ENCODE assay signal across 15 cellular contexts in genomic region chr22:49790912-49791311, GRCh38. TPM values are rescaled to one million over a fixed set of nuclear protein-coding genes. Genes with fewer than 3 reads are reported as not detected.
DNase-seq lines count a peak whose midpoint lies in the region; ATAC-seq and TF ChIP-seq lines count a peak whose summit lies in the region.
"Had no signal": no experiment of that assay in that cellular context is flagged by ENCODE, and none has a peak within 500 bp of the region (broad histone marks: within the 10 kb centered on the region; RNA-seq: fewer than 3 reads in every experiment).

No MANE protein-coding gene starts in this region.

- H3K4me3 ChIP-seq in heart left ventricle (no peak overlapping the region), MM.1S (ENCODE audit: low read length) (no peak overlapping the region)
- H3K4me3 ChIP-seq: SK-N-MC had no signal

- peaks cover 53% of the 10 kb centered on the region for H3K4me1 Mint-ChIP-seq in activated naive CD4-positive, alpha-beta T cell treated with anti-CD3 and anti-CD28 coated beads, Interleukin-2, amount 50 U/mL, for 24 hours
- peaks cover 15% of the 10 kb centered on the region for H3K4me1 Mint-ChIP-seq in activated B cell treated with CpG ODN at 0.5 μM for 24 hours
- peaks cover 65% of the 10 kb centered on the region for H3K4me1 Mint-ChIP-seq in stimulated activated naive CD8-positive, alpha-beta T cell treated with anti-CD3 and anti-CD28 coated beads, Interleukin-15, amount 100 ng/mL, for 72 hours

- H4K20me1 ChIP-seq in MM.1S (ENCODE audit: insufficient read depth, low read length) = peaks cover 9% of the 10 kb centered on the region

- H3K9me2 ChIP-seq in MM.1S (replicated peaks; ENCODE audit: insufficient read depth, low read length) = no peaks in the 10 kb centered on the region

- H3K9me3 ChIP-seq in heart left ventricle (no peaks in the 10 kb centered on the region), MM.1S (replicated peaks; ENCODE audit: insufficient read depth, low read length) (no peaks in the 10 kb centered on the region)

- no peaks in the 10 kb centered on the region for H3K9me3 Mint-ChIP-seq in activated naive CD4-positive, alpha-beta T cell treated with anti-CD3 and anti-CD28 coated beads, Interleukin-2, amount 50 U/mL, for 24 hours
- H3K9me3 Mint-ChIP-seq in activated B cell treated with CpG ODN at 0.5 μM for 24 hours = no peaks in the 10 kb centered on the region
- no peaks in the 10 kb centered on the region for H3K9me3 Mint-ChIP-seq in stimulated activated naive CD8-positive, alpha-beta T cell treated with anti-CD3 and anti-CD28 coated beads, Interleukin-15, amount 100 ng/mL, for 72 hours

- no peak for DNase-seq in activated naive CD4-positive, alpha-beta T cell treated with anti-CD3 and anti-CD28 coated beads, Interleukin-2, amount 50 U/mL, for 16 hours
- DNase-seq in activated B cell treated with CpG ODN at 0.5 μM for 24 hours = no peak
- no peak for DNase-seq in heart left ventricle
- no peak for DNase-seq in stimulated activated naive CD8-positive, alpha-beta T cell treated with anti-CD3 and anti-CD28 coated beads, Interleukin-15, amount 100 ng/mL, for 72 hours
- no peak for DNase-seq in MM.1S
- no peak for DNase-seq in HK-2 (ENCODE audit: unreplicated experiment)
- DNase-seq: DMS153; hypothalamus; left cardiac atrium; NCI-H226; retina; stimulated activated naive CD4-positive, alpha-beta T cell treated with Interleukin-2 at 50 U/mL for 16 hours had no signal

- H3K36me3 ChIP-seq in heart left ventricle (peaks cover 0 to 75% (median 65%) of the 10 kb centered on the region in 9 donors), MM.1S (replicated peaks; ENCODE audit: insufficient read depth, low read length) (peaks cover 5% of the 10 kb centered on the region)

- no peaks in the 10 kb centered on the region for H3F3A ChIP-seq in MM.1S (ENCODE audit: insufficient read depth, low read length)

- H3K27ac Mint-ChIP-seq in activated naive CD4-positive, alpha-beta T cell treated with anti-CD3 and anti-CD28 coated beads, Interleukin-2, amount 50 U/mL, for 24 hours = no peak overlapping the region
- peak overlapping the region; percentile 14 for H3K27ac Mint-ChIP-seq in activated B cell treated with CpG ODN at 0.5 μM for 24 hours
- H3K27ac Mint-ChIP-seq in stimulated activated naive CD8-positive, alpha-beta T cell treated with anti-CD3 and anti-CD28 coated beads, Interleukin-15, amount 100 ng/mL, for 72 hours = peak overlapping the region; percentile 52 to 57

- 43 to 79% (median 71%) methylated on average over 10 to 16 of the region's 16 CpGs for WGBS in heart left ventricle, 4 donors

- H3K4me2 ChIP-seq in MM.1S (ENCODE audit: low read depth, low read length) = no peak overlapping the region

- H3K27me3 Mint-ChIP-seq in activated naive CD4-positive, alpha-beta T cell treated with anti-CD3 and anti-CD28 coated beads, Interleukin-2, amount 50 U/mL, for 24 hours = no peaks in the 10 kb centered on the region
- no peaks in the 10 kb centered on the region for H3K27me3 Mint-ChIP-seq in activated B cell treated with CpG ODN at 0.5 μM for 24 hours
- no peaks in the 10 kb centered on the region for H3K27me3 Mint-ChIP-seq in stimulated activated naive CD8-positive, alpha-beta T cell treated with anti-CD3 and anti-CD28 coated beads, Interleukin-15, amount 100 ng/mL, for 72 hours

- CTCF ChIA-PET in activated B cell treated with CpG ODN at 0.5 μM for 24 hours (lab: Charles Lee) = interaction anchor here (1.2 kb wide), 1 partner anchor 23 kb away, joined by 3 read pairs; no protein-coding TSS in a partner anchor

- no peak overlapping the region for H2AFZ ChIP-seq in MM.1S (ENCODE audit: low read length)

- H3K79me2 ChIP-seq in MM.1S (ENCODE audit: low read length) = peaks cover 93% of the 10 kb centered on the region

- no peak for TF ChIP-seq CTCF in activated B cell treated with CpG ODN at 0.5 μM for 24 hours (IDR thresholded peaks at IDR 0.05)
- no peak for TF ChIP-seq CTCF in heart left ventricle (IDR thresholded peaks at IDR 0.05)
- TF ChIP-seq CTCF in MM.1S (IDR thresholded peaks at IDR 0.05; ENCODE audit: low read length) = no peak

- peaks cover 12 to 69% (median 61%) of the 10 kb centered on the region in 12 donors for H3K4me1 ChIP-seq in heart left ventricle
- no peaks in the 10 kb centered on the region for H3K4me1 ChIP-seq in MM.1S (ENCODE audit: low read length)

- POLR2A ChIA-PET in activated B cell treated with CpG ODN at 0.5 μM for 24 hours (lab: Charles Lee) = no interaction called here

- peak overlapping the region in 5 of 12 donors; percentile 30 to 86 (median 38) for H3K27ac ChIP-seq in heart left ventricle
- H3K27ac ChIP-seq in MM.1S (ENCODE audit: low read length) = no peak overlapping the region
- H3K27ac ChIP-seq: SK-N-MC had no signal

- intact Hi-C loops in activated B cell treated with CpG ODN at 0.5 μM for 24 hours (cut with micrococcal nuclease) (no loop called here), heart left ventricle (cut with DNase I) (loop anchor here in 2 of 10 donors (10.0 kb wide), 2 partner anchors 64 to 124 kb away; partner anchors contain the start of genes ZBED4 (in 2 of the 2), ALG12 (in 1 of the 2) and CRELD2 (in 1 of the 2))

- H3K4me3 Mint-ChIP-seq in activated naive CD4-positive, alpha-beta T cell treated with anti-CD3 and anti-CD28 coated beads, Interleukin-2, amount 50 U/mL, for 24 hours = peak overlapping the region; percentile 66
- no peak overlapping the region for H3K4me3 Mint-ChIP-seq in activated B cell treated with CpG ODN at 0.5 μM for 24 hours
- H3K4me3 Mint-ChIP-seq in stimulated activated naive CD8-positive, alpha-beta T cell treated with anti-CD3 and anti-CD28 coated beads, Interleukin-15, amount 100 ng/mL, for 72 hours = peak overlapping the region; percentile 5 to 78

- TF ChIP-seq POLR2A in heart left ventricle (IDR thresholded peaks at IDR 0.05) = no peak

- no peaks in the 10 kb centered on the region for H3K27me3 ChIP-seq in heart left ventricle
- no peaks in the 10 kb centered on the region for H3K27me3 ChIP-seq in MM.1S (replicated peaks; ENCODE audit: insufficient read depth, low read length)

- no peak for ATAC-seq in activated B cell treated with CpG ODN at 0.5 μM for 24 hours (ENCODE audit: low read depth)
- ATAC-seq in heart left ventricle = peak in 3 of 4 donors; percentile 7 to 13 (median 9)
- ATAC-seq in stimulated activated naive CD8-positive, alpha-beta T cell treated with anti-CD3 and anti-CD28 coated beads, Interleukin-15, amount 100 ng/mL, for 72 hours = no peak
- ATAC-seq in HG03175 (IDR thresholded peaks at IDR 0.05; ENCODE audit: unreplicated experiment) = no peak

- H3K9ac ChIP-seq in MM.1S (ENCODE audit: low read length) = no peak overlapping the region

- peaks cover 15% of the 10 kb centered on the region for H3K36me3 Mint-ChIP-seq in activated naive CD4-positive, alpha-beta T cell treated with anti-CD3 and anti-CD28 coated beads, Interleukin-2, amount 50 U/mL, for 24 hours
- H3K36me3 Mint-ChIP-seq in activated B cell treated with CpG ODN at 0.5 μM for 24 hours (ENCODE audit: low read depth) = peaks cover 83% of the 10 kb centered on the region

RNA-seq across cellular contexts. Expression of gene BRD1, which starts 36.8 kb away (rescaled TPM):
- total RNA-seq in activated B cell treated with CpG ODN at 0.5 μM for 24 hours = 37.5 and 45.8 TPM in 2 replicates
- 10 to 100 TPM; 13.9 to 27.0 (median 18.5) TPM for total RNA-seq in heart left ventricle
- polyA plus RNA-seq in heart left ventricle = 10 to 100 TPM; 12.0 TPM

Comparison
In these comparisons a context has a peak if more than half of its experiments do, and no peak if none do; other contexts are left out.
1. ATAC-seq: peak in heart left ventricle (3 of 4); none in activated B cell treated with CpG ODN at 0.5 μM for 24 hours (single experiment), stimulated activated naive CD8-positive, alpha-beta T cell treated with anti-CD3 and anti-CD28 coated beads, Interleukin-15, amount 100 ng/mL, for 72 hours (single experiment) and HG03175 (single experiment).